1 cellular context compared by ENCODE assay signal in the genomic region with DNA sequence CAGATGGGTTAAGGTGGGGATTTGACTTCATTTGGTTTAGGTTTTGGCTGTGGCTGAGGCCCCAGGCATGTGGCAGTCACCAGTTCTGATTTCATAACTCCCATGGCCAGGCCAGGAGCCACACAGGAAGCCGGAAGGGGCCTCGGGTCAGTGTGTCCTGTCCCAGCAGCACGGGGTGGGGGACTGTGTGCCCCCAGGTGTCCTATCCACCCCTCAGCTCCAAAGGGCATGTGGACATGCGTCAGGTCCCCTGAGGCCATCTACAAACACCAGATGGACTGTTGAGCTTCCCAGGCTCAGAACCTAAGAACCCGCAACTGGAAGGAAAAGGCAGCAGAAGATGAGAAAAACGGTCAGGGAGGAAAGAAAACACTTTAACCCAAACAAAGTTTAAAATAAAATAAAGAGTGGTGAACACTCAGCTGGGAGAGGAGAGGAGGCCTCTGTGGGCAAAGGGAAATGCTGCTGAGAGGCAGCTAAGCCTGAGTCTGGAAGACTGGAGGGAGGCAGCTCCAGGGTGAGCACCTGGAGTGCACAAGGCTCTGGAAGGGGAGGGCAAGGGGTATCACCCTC.
TF ChIP-seq lines count a peak whose summit lies in the region.

No MANE protein-coding gene starts in this region.

TF ChIP-seq in HepG2, 621 proteins besides CTCF, POLR2A, EP300 and RAD21 (continued from another document and continues in another):
- TF ChIP-seq, protein P1, sequence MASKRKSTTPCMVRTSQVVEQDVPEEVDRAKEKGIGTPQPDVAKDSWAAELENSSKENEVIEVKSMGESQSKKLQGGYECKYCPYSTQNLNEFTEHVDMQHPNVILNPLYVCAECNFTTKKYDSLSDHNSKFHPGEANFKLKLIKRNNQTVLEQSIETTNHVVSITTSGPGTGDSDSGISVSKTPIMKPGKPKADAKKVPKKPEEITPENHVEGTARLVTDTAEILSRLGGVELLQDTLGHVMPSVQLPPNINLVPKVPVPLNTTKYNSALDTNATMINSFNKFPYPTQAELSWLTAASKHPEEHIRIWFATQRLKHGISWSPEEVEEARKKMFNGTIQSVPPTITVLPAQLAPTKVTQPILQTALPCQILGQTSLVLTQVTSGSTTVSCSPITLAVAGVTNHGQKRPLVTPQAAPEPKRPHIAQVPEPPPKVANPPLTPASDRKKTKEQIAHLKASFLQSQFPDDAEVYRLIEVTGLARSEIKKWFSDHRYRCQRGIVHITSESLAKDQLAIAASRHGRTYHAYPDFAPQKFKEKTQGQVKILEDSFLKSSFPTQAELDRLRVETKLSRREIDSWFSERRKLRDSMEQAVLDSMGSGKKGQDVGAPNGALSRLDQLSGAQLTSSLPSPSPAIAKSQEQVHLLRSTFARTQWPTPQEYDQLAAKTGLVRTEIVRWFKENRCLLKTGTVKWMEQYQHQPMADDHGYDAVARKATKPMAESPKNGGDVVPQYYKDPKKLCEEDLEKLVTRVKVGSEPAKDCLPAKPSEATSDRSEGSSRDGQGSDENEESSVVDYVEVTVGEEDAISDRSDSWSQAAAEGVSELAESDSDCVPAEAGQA (IDR thresholded peaks at IDR 0.05; ENCODE audit: low read depth) = peak; percentile 54; the same call in 1 of the 2 replicates
- TF ChIP-seq, protein P1 (CRISPR knock-in tag; IDR thresholded peaks at IDR 0.05; ENCODE audit: borderline replicate concordance) = no peak
- TF ChIP-seq ZNF713 (CRISPR knock-in tag; IDR thresholded peaks at IDR 0.05) (no peak), ELF1 (CRISPR knock-in tag; IDR thresholded peaks at IDR 0.05) (peak; percentile 86), ZNF615 (CRISPR knock-in tag; IDR thresholded peaks at IDR 0.05; ENCODE audit: borderline replicate concordance) (peak; percentile 28; the same call in 1 of the 2 replicates), SOX13 (IDR thresholded peaks at IDR 0.05) (0 out of 2 replicates have a peak, but pooled peaks have one; percentile 9), SOX13 (CRISPR knock-in tag; conservative IDR thresholded peaks at IDR 0.05 in 1 of 2, IDR thresholded peaks at IDR 0.05 in 1 of 2) (peak in 1 of 2 experiments; percentile 69; a peak in 1 of 4 replicates), ZFP90 (CRISPR knock-in tag; IDR thresholded peaks at IDR 0.05; ENCODE audit: borderline replicate concordance) (0 out of 2 replicates have a peak, but pooled peaks have one; percentile 56), RBAK (CRISPR knock-in tag; IDR thresholded peaks at IDR 0.05) (peak; percentile 67; the same call in 1 of the 2 replicates), GTF2F1 (IDR thresholded peaks at IDR 0.05; ENCODE audit: low read length) (no peak), TCF12 (IDR thresholded peaks at IDR 0.05) (no peak), TCF12 (CRISPR knock-in tag; IDR thresholded peaks at IDR 0.05) (peak; percentile 92), ADNP (CRISPR knock-in tag; IDR thresholded peaks at IDR 0.05) (peak; percentile 53; the same call in 1 of the 2 replicates), ZNF253 (CRISPR knock-in tag; IDR thresholded peaks at IDR 0.05; ENCODE audit: borderline replicate concordance) (no peak), EEA1 (CRISPR knock-in tag; IDR thresholded peaks at IDR 0.05; ENCODE audit: borderline replicate concordance) (no peak), SMAD3 (CRISPR knock-in tag; IDR thresholded peaks at IDR 0.05) (peak; percentile 68; the same call in 1 of the 2 replicates), AGO1 (IDR thresholded peaks at IDR 0.05; ENCODE audit: low read depth, low read length, poor library complexity, severe bottlenecking) (no peak), RBFOX2 (IDR thresholded peaks at IDR 0.05; ENCODE audit: low read depth, low read length) (no peak), JUN (CRISPR knock-in tag; IDR thresholded peaks at IDR 0.05) (no peak; the same call in 1 of the 2 replicates), GFI1 (CRISPR knock-in tag; IDR thresholded peaks at IDR 0.05; ENCODE audit: borderline replicate concordance) (peak; percentile 91), ZNF207 (IDR thresholded peaks at IDR 0.05; ENCODE audit: borderline replicate concordance) (no peak), GPN1 (CRISPR knock-in tag; IDR thresholded peaks at IDR 0.05; ENCODE audit: borderline replicate concordance) (no peak), HOXA9 (CRISPR knock-in tag; IDR thresholded peaks at IDR 0.05; ENCODE audit: borderline replicate concordance) (no peak), SNAI1 (CRISPR knock-in tag; IDR thresholded peaks at IDR 0.05; ENCODE audit: borderline replicate concordance) (0 out of 2 replicates have a peak, but pooled peaks have one; percentile 64), SP2 (CRISPR knock-in tag; IDR thresholded peaks at IDR 0.05) (0 out of 2 replicates have a peak, but pooled peaks have one; percentile 30), ZKSCAN1 (IDR thresholded peaks at IDR 0.05; ENCODE audit: low read length) (no peak), ZNF367 (CRISPR knock-in tag; IDR thresholded peaks at IDR 0.05; ENCODE audit: borderline replicate concordance) (no peak), ELF3 (CRISPR knock-in tag; IDR thresholded peaks at IDR 0.05) (peak; percentile 91)
- TF ChIP-seq, protein P2, sequence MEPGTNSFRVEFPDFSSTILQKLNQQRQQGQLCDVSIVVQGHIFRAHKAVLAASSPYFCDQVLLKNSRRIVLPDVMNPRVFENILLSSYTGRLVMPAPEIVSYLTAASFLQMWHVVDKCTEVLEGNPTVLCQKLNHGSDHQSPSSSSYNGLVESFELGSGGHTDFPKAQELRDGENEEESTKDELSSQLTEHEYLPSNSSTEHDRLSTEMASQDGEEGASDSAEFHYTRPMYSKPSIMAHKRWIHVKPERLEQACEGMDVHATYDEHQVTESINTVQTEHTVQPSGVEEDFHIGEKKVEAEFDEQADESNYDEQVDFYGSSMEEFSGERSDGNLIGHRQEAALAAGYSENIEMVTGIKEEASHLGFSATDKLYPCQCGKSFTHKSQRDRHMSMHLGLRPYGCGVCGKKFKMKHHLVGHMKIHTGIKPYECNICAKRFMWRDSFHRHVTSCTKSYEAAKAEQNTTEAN (CRISPR knock-in tag; conservative IDR thresholded peaks at IDR 0.05) = peak; percentile 90
- TF ChIP-seq, protein P3, sequence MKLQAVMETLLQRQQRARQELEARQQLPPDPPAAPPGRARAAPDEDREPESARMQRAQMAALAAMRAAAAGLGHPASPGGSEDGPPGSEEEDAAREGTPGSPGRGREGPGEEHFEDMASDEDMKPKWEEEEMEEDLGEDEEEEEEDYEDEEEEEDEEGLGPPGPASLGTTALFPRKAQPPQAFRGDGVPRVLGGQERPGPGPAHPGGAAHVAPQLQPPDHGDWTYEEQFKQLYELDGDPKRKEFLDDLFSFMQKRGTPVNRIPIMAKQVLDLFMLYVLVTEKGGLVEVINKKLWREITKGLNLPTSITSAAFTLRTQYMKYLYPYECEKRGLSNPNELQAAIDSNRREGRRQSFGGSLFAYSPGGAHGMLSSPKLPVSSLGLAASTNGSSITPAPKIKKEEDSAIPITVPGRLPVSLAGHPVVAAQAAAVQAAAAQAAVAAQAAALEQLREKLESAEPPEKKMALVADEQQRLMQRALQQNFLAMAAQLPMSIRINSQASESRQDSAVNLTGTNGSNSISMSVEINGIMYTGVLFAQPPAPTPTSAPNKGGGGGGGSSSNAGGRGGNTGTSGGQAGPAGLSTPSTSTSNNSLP (IDR thresholded peaks at IDR 0.05; ENCODE audit: low read depth, low read length) = no peak
- TF ChIP-seq, protein P4, sequence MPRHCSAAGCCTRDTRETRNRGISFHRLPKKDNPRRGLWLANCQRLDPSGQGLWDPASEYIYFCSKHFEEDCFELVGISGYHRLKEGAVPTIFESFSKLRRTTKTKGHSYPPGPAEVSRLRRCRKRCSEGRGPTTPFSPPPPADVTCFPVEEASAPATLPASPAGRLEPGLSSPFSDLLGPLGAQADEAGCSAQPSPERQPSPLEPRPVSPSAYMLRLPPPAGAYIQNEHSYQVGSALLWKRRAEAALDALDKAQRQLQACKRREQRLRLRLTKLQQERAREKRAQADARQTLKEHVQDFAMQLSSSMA (CRISPR knock-in tag; IDR thresholded peaks at IDR 0.05) = 0 out of 2 replicates have a peak, but pooled peaks have one; percentile 39
- TF ChIP-seq, protein P5, sequence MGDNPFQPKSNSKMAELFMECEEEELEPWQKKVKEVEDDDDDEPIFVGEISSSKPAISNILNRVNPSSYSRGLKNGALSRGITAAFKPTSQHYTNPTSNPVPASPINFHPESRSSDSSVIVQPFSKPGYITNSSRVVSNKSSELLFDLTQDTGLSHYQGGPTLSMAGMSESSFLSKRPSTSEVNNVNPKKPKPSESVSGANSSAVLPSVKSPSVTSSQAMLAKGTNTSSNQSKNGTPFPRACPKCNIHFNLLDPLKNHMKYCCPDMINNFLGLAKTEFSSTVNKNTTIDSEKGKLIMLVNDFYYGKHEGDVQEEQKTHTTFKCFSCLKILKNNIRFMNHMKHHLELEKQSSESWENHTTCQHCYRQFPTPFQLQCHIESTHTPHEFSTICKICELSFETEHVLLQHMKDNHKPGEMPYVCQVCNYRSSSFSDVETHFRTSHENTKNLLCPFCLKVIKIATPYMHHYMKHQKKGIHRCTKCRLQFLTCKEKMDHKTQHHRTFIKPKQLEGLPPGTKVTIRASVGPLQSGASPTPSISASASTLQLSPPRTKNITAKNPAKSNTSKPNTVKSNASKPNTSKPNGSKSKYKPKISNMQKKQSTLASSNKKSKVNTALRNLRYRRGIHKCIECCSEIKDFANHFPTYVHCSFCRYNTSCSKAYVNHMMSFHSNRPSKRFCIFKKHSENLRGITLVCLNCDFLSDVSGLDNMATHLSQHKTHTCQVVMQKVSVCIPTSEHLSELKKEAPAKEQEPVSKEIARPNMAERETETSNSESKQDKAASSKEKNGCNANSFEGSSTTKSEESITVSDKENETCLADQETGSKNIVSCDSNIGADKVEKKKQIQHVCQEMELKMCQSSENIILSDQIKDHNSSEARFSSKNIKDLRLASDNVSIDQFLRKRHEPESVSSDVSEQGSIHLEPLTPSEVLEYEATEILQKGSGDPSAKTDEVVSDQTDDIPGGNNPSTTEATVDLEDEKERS (CRISPR knock-in tag; IDR thresholded peaks at IDR 0.05) = peak; percentile 91; the same call in 1 of the 2 replicates
- TF ChIP-seq, protein P6, sequence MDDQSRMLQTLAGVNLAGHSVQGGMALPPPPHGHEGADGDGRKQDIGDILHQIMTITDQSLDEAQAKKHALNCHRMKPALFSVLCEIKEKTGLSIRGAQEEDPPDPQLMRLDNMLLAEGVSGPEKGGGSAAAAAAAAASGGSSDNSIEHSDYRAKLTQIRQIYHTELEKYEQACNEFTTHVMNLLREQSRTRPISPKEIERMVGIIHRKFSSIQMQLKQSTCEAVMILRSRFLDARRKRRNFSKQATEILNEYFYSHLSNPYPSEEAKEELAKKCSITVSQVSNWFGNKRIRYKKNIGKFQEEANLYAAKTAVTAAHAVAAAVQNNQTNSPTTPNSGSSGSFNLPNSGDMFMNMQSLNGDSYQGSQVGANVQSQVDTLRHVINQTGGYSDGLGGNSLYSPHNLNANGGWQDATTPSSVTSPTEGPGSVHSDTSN (CRISPR knock-in tag; IDR thresholded peaks at IDR 0.05; ENCODE audit: borderline replicate concordance) = no peak
- TF ChIP-seq, protein P7, sequence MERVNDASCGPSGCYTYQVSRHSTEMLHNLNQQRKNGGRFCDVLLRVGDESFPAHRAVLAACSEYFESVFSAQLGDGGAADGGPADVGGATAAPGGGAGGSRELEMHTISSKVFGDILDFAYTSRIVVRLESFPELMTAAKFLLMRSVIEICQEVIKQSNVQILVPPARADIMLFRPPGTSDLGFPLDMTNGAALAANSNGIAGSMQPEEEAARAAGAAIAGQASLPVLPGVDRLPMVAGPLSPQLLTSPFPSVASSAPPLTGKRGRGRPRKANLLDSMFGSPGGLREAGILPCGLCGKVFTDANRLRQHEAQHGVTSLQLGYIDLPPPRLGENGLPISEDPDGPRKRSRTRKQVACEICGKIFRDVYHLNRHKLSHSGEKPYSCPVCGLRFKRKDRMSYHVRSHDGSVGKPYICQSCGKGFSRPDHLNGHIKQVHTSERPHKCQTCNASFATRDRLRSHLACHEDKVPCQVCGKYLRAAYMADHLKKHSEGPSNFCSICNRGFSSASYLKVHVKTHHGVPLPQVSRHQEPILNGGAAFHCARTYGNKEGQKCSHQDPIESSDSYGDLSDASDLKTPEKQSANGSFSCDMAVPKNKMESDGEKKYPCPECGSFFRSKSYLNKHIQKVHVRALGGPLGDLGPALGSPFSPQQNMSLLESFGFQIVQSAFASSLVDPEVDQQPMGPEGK (CRISPR knock-in tag; IDR thresholded peaks at IDR 0.05) = peak; percentile 100
- TF ChIP-seq, protein P8, sequence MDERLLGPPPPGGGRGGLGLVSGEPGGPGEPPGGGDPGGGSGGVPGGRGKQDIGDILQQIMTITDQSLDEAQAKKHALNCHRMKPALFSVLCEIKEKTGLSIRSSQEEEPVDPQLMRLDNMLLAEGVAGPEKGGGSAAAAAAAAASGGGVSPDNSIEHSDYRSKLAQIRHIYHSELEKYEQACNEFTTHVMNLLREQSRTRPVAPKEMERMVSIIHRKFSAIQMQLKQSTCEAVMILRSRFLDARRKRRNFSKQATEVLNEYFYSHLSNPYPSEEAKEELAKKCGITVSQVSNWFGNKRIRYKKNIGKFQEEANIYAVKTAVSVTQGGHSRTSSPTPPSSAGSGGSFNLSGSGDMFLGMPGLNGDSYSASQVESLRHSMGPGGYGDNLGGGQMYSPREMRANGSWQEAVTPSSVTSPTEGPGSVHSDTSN (CRISPR knock-in tag; IDR thresholded peaks at IDR 0.05) = 0 out of 2 replicates have a peak, but pooled peaks have one; percentile 46
- TF ChIP-seq, protein P9, sequence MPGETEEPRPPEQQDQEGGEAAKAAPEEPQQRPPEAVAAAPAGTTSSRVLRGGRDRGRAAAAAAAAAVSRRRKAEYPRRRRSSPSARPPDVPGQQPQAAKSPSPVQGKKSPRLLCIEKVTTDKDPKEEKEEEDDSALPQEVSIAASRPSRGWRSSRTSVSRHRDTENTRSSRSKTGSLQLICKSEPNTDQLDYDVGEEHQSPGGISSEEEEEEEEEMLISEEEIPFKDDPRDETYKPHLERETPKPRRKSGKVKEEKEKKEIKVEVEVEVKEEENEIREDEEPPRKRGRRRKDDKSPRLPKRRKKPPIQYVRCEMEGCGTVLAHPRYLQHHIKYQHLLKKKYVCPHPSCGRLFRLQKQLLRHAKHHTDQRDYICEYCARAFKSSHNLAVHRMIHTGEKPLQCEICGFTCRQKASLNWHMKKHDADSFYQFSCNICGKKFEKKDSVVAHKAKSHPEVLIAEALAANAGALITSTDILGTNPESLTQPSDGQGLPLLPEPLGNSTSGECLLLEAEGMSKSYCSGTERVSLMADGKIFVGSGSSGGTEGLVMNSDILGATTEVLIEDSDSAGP (CRISPR knock-in tag; IDR thresholded peaks at IDR 0.05; ENCODE audit: borderline replicate concordance) = peak; percentile 87
